Comparison of ENCODE assay signal across 2 cellular contexts in the genomic region with DNA sequence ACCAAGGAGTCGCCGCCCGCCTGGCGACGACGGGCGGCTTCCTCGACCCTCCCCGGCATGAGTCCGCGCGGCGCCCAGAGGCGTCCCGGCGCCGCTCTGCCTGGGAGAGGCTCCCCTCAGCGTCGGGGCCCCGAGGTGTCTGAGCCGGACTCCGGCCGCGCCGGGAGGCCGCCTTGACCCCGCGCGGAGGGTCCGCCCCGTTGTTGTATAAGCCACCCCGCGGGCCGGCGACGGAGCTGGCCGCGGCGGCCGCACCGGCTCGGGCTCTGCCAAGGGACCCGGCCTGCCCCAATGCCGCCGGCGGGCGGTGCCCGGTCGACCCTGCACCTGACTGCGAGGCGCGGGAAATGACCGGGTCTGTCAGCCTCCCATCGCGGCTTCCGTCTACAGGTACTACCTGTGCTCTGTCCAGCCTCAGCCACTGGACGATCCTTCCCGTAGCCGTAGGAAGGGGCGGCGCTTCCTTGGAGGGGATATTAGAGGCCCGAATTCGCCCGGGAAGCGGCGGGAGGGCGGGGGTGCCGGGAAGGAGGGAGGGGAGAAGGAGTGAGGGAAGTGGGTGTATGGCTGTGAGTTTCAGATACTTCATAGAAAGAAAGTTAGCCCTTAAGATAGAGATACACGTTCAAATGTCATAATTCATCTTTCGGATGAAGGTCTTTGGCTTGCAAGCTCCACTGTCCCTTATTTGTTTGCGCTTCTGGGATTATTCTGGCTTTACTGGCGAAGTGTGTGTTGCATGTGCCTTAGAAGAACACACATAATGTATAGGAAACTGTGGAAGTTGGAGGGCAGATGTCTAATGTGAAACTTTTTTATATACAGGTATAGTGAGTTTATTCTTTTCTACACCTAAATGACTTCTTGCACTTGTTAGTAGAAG.
TF ChIP-seq lines count a peak whose summit lies in the region.

No MANE protein-coding gene starts in this region.

TF ChIP-seq in HCT116, 20 proteins besides CTCF, POLR2A, EP300 and RAD21 (continued from another document):
- TF ChIP-seq SRF (IDR thresholded peaks at IDR 0.05; ENCODE audit: low read depth) (no peak), YY1 (IDR thresholded peaks at IDR 0.05; ENCODE audit: extremely low read depth, insufficient replicate concordance, low read depth, low read length) (peak; percentile 73), POLR2AphosphoS5 (IDR thresholded peaks at IDR 0.05; ENCODE audit: low read depth, low read length) (peak; percentile 61), JUND (IDR thresholded peaks at IDR 0.05) (no peak), ZFX (IDR thresholded peaks at IDR 0.05) (peak; percentile 94)
- TF ChIP-seq, protein P1, sequence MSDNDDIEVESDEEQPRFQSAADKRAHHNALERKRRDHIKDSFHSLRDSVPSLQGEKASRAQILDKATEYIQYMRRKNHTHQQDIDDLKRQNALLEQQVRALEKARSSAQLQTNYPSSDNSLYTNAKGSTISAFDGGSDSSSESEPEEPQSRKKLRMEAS (IDR thresholded peaks at IDR 0.05), result peak; percentile 38; the same call in 1 of the 2 replicates

TF ChIP-seq in HepG2, 621 proteins besides CTCF, POLR2A, EP300 and RAD21 (continued from another document and continues in another):
- no peak for TF ChIP-seq NFIB (CRISPR knock-in tag; IDR thresholded peaks at IDR 0.05; ENCODE audit: borderline replicate concordance)
- TF ChIP-seq RXRB (CRISPR knock-in tag; IDR thresholded peaks at IDR 0.05; ENCODE audit: borderline replicate concordance), result 0 out of 2 replicates have a peak, but pooled peaks have one; percentile 25
- no peak for TF ChIP-seq ZNF569 (CRISPR knock-in tag; IDR thresholded peaks at IDR 0.05; ENCODE audit: borderline replicate concordance)
- no peak for TF ChIP-seq SYNCRIP (IDR thresholded peaks at IDR 0.05; ENCODE audit: insufficient read depth, low read depth, low read length)
- no peak for TF ChIP-seq HHEX (CRISPR knock-in tag; IDR thresholded peaks at IDR 0.05)
- no peak for TF ChIP-seq ZNF703 (CRISPR knock-in tag; IDR thresholded peaks at IDR 0.05; ENCODE audit: borderline replicate concordance)
- no peak for TF ChIP-seq RNF2 (conservative IDR thresholded peaks at IDR 0.05; ENCODE audit: low read depth)
- TF ChIP-seq, protein P2, sequence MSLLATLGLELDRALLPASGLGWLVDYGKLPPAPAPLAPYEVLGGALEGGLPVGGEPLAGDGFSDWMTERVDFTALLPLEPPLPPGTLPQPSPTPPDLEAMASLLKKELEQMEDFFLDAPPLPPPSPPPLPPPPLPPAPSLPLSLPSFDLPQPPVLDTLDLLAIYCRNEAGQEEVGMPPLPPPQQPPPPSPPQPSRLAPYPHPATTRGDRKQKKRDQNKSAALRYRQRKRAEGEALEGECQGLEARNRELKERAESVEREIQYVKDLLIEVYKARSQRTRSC (CRISPR knock-in tag; IDR thresholded peaks at IDR 0.05; ENCODE audit: low read depth), result no peak
- TF ChIP-seq TFAP4 (IDR thresholded peaks at IDR 0.05; ENCODE audit: borderline replicate concordance, low read depth), result no peak
- no peak for TF ChIP-seq BCL3 (CRISPR knock-in tag; IDR thresholded peaks at IDR 0.05)
- TF ChIP-seq, protein P1 (IDR thresholded peaks at IDR 0.05), result no peak
- no peak for TF ChIP-seq ZNF101 (CRISPR knock-in tag; IDR thresholded peaks at IDR 0.05; ENCODE audit: borderline replicate concordance, low read depth)
- no peak for TF ChIP-seq NFKB2 (CRISPR knock-in tag; IDR thresholded peaks at IDR 0.05; ENCODE audit: borderline replicate concordance)
- TF ChIP-seq, protein P3, sequence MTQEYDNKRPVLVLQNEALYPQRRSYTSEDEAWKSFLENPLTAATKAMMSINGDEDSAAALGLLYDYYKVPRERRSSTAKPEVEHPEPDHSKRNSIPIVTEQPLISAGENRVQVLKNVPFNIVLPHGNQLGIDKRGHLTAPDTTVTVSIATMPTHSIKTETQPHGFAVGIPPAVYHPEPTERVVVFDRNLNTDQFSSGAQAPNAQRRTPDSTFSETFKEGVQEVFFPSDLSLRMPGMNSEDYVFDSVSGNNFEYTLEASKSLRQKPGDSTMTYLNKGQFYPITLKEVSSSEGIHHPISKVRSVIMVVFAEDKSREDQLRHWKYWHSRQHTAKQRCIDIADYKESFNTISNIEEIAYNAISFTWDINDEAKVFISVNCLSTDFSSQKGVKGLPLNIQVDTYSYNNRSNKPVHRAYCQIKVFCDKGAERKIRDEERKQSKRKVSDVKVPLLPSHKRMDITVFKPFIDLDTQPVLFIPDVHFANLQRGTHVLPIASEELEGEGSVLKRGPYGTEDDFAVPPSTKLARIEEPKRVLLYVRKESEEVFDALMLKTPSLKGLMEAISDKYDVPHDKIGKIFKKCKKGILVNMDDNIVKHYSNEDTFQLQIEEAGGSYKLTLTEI (CRISPR knock-in tag; conservative IDR thresholded peaks at IDR 0.05), result no peak
- no peak for TF ChIP-seq ZFP36 (IDR thresholded peaks at IDR 0.05; ENCODE audit: borderline replicate concordance, low read depth, low read length, partially characterized antibody)
- no peak for TF ChIP-seq MXI1 (IDR thresholded peaks at IDR 0.05; ENCODE audit: borderline replicate concordance, low read depth, low read length)
- no peak for TF ChIP-seq IRX3 (CRISPR knock-in tag; IDR thresholded peaks at IDR 0.05; ENCODE audit: borderline replicate concordance, low read depth)
- TF ChIP-seq POLR2AphosphoS2 (IDR thresholded peaks at IDR 0.05; ENCODE audit: low read depth, low read length), result no peak
- no peak for TF ChIP-seq ZNF12 (CRISPR knock-in tag; IDR thresholded peaks at IDR 0.05)
- TF ChIP-seq TBL1XR1 (IDR thresholded peaks at IDR 0.05; ENCODE audit: borderline replicate concordance, low read length, partially characterized antibody), result peak; percentile 2
- TF ChIP-seq ZNF232 (CRISPR knock-in tag; IDR thresholded peaks at IDR 0.05; ENCODE audit: borderline replicate concordance), result no peak
- TF ChIP-seq, protein P4, sequence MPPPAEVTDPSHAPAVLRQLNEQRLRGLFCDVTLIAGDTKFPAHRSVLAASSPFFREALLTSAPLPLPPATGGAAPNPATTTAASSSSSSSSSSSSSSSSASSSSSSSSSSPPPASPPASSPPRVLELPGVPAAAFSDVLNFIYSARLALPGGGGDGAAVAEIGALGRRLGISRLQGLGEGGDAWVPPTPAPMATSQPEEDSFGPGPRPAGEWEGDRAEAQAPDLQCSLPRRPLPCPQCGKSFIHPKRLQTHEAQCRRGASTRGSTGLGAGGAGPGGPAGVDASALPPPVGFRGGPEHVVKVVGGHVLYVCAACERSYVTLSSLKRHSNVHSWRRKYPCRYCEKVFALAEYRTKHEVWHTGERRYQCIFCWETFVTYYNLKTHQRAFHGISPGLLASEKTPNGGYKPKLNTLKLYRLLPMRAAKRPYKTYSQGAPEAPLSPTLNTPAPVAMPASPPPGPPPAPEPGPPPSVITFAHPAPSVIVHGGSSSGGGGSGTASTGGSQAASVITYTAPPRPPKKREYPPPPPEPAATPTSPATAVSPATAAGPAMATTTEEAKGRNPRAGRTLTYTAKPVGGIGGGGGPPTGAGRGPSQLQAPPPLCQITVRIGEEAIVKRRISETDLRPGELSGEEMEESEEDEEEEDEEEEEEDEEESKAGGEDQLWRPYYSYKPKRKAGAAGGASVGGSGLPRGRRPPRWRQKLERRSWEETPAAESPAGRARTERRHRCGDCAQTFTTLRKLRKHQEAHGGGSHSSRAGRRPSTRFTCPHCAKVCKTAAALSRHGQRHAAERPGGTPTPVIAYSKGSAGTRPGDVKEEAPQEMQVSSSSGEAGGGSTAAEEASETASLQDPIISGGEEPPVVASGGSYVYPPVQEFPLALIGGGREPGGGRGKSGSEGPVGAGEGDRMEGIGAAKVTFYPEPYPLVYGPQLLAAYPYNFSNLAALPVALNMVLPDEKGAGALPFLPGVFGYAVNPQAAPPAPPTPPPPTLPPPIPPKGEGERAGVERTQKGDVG (CRISPR knock-in tag; IDR thresholded peaks at IDR 0.05; ENCODE audit: borderline replicate concordance), result no peak
- no peak for TF ChIP-seq ZNF431 (CRISPR knock-in tag; IDR thresholded peaks at IDR 0.05; ENCODE audit: borderline replicate concordance, low read depth)
- no peak for TF ChIP-seq ZNF790 (CRISPR knock-in tag; IDR thresholded peaks at IDR 0.05; ENCODE audit: borderline replicate concordance)
- TF ChIP-seq HCFC1 (IDR thresholded peaks at IDR 0.05; ENCODE audit: low read depth, low read length), result no peak
- no peak for TF ChIP-seq KLF6 (CRISPR knock-in tag; IDR thresholded peaks at IDR 0.05)
- TF ChIP-seq, protein P5, sequence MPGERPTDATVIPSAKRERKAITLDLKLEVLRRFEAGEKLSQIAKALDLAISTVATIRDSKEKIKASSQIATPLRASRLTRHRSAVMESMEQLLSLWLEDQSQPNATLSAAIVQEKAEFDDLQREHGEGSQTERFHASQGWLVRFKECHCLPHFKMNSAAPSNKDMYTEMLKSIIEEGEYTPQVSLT (CRISPR knock-in tag; IDR thresholded peaks at IDR 0.05; ENCODE audit: borderline replicate concordance, low read depth), result no peak
- TF ChIP-seq SRF (IDR thresholded peaks at IDR 0.05; ENCODE audit: low read depth, low read length), result no peak
- no peak for TF ChIP-seq USF2 (IDR thresholded peaks at IDR 0.05; ENCODE audit: low read depth, low read length)
- no peak for TF ChIP-seq USF2 (CRISPR knock-in tag; IDR thresholded peaks at IDR 0.05; ENCODE audit: borderline replicate concordance)
- TF ChIP-seq AHDC1 (CRISPR knock-in tag; IDR thresholded peaks at IDR 0.05; ENCODE audit: borderline replicate concordance), result 0 out of 2 replicates have a peak, but pooled peaks have one; percentile 5
- TF ChIP-seq NR2F2 (IDR thresholded peaks at IDR 0.05; ENCODE audit: borderline replicate concordance, low read depth), result no peak
